Comparison of ENCODE assay signal across 2 cellular contexts in the genomic region with DNA sequence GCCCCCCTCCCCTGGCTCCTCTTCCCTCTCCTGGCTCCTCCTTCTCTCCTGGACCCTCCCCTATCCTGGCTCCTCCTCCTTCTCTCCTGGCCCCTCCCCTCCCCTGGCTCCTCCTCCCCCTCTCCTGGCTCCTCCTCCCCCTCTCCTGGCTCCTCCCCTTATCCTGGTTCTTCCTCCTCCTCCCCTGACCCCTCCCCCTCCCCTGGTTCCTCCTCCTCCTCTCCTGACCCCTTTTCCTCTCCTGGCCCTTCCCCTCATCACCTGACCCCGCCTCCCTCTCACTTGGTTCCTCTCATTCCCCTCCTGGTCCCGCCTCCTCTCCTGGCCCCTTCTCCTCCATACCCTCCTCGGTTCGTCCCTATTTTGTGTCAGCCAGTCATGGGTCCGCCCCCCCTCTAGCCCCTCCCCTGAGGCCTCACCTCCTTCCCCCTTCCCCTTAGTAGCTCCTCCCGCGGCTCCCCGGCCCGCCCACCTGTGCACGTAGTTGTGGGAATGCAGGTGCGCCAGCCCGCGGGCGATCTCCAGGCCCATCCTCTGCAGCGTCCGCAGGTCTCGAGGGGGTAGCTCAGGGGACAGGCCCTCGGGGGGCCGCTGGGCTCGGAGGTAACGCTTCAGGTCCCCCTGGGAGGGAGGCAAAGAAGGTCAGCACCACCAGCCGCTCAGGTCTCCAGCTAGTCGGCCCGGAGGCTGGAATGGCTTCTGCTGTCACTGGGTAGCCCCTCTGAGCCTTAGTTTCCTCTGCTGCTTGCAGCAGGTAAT.
TF ChIP-seq lines count a peak whose summit lies in the region.

No MANE protein-coding gene starts in this region.

TF ChIP-seq in A549, 52 proteins besides CTCF, POLR2A, EP300 and RAD21 (continued from another document):
- TF ChIP-seq, protein P1, sequence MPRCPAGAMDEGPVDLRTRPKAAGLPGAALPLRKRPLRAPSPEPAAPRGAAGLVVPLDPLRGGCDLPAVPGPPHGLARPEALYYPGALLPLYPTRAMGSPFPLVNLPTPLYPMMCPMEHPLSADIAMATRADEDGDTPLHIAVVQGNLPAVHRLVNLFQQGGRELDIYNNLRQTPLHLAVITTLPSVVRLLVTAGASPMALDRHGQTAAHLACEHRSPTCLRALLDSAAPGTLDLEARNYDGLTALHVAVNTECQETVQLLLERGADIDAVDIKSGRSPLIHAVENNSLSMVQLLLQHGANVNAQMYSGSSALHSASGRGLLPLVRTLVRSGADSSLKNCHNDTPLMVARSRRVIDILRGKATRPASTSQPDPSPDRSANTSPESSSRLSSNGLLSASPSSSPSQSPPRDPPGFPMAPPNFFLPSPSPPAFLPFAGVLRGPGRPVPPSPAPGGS (IDR thresholded peaks at IDR 0.05), result no peak
- TF ChIP-seq HDAC2 (IDR thresholded peaks at IDR 0.05) (no peak), ZC3H11A (IDR thresholded peaks at IDR 0.05) (no peak), TFCP2L1 (CRISPR knock-in tag; IDR thresholded peaks at IDR 0.05) (no peak), RFX5 (IDR thresholded peaks at IDR 0.05) (no peak), HOXB13 (CRISPR knock-in tag; IDR thresholded peaks at IDR 0.05; ENCODE audit: low read depth) (no peak), FOXS1 (CRISPR knock-in tag; IDR thresholded peaks at IDR 0.05) (no peak), HOXB5 (CRISPR knock-in tag; IDR thresholded peaks at IDR 0.05) (no peak), JUN (IDR thresholded peaks at IDR 0.05) (no peak), HOXA7 (CRISPR knock-in tag; IDR thresholded peaks at IDR 0.05) (no peak)
TF ChIP-seq in A549: peak in this region for 0.

TF ChIP-seq in Ishikawa, 13 proteins besides CTCF, POLR2A, EP300 and RAD21 (continued from another document):
- TF ChIP-seq, protein P2, sequence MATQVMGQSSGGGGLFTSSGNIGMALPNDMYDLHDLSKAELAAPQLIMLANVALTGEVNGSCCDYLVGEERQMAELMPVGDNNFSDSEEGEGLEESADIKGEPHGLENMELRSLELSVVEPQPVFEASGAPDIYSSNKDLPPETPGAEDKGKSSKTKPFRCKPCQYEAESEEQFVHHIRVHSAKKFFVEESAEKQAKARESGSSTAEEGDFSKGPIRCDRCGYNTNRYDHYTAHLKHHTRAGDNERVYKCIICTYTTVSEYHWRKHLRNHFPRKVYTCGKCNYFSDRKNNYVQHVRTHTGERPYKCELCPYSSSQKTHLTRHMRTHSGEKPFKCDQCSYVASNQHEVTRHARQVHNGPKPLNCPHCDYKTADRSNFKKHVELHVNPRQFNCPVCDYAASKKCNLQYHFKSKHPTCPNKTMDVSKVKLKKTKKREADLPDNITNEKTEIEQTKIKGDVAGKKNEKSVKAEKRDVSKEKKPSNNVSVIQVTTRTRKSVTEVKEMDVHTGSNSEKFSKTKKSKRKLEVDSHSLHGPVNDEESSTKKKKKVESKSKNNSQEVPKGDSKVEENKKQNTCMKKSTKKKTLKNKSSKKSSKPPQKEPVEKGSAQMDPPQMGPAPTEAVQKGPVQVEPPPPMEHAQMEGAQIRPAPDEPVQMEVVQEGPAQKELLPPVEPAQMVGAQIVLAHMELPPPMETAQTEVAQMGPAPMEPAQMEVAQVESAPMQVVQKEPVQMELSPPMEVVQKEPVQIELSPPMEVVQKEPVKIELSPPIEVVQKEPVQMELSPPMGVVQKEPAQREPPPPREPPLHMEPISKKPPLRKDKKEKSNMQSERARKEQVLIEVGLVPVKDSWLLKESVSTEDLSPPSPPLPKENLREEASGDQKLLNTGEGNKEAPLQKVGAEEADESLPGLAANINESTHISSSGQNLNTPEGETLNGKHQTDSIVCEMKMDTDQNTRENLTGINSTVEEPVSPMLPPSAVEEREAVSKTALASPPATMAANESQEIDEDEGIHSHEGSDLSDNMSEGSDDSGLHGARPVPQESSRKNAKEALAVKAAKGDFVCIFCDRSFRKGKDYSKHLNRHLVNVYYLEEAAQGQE (IDR thresholded peaks at IDR 0.05; ENCODE audit: low read depth), result no peak
- no peak for TF ChIP-seq YY1 (IDR thresholded peaks at IDR 0.05; ENCODE audit: low read depth)
- TF ChIP-seq NFIC (IDR thresholded peaks at IDR 0.05), result no peak
- TF ChIP-seq TEAD4 (IDR thresholded peaks at IDR 0.05), result peak; percentile 17; the same call in 1 of the 2 replicates
- TF ChIP-seq CREB1 (IDR thresholded peaks at IDR 0.05; ENCODE audit: low read depth), result no peak
- TF ChIP-seq, protein P3, sequence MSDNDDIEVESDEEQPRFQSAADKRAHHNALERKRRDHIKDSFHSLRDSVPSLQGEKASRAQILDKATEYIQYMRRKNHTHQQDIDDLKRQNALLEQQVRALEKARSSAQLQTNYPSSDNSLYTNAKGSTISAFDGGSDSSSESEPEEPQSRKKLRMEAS (IDR thresholded peaks at IDR 0.05), result peak; percentile 63
- no peak for TF ChIP-seq EGR1 (IDR thresholded peaks at IDR 0.05)
TF ChIP-seq in Ishikawa: peak in this region for 3.
